Comparison of ENCODE assay signal across 8 cellular contexts in genomic region chr1:71623888-71624287, GRCh38.
"Had no signal": no experiment of that assay in that cellular context is flagged by ENCODE, and none has a peak within 500 bp of the region (broad histone marks: within the 10 kb centered on the region; RNA-seq: fewer than 3 reads in every experiment).

No MANE protein-coding gene starts in this region.

- FAIRE-seq: G401.6, GM12878, GM12891, GM12892, GM18507, GM19239 had no signal

- H3K4me3 ChIP-seq: GM12878 had no signal

- DNase-seq: GDM1, GF-D8 had no signal
